Comparison of ENCODE assay signal across 22 cellular contexts in the genomic region with DNA sequence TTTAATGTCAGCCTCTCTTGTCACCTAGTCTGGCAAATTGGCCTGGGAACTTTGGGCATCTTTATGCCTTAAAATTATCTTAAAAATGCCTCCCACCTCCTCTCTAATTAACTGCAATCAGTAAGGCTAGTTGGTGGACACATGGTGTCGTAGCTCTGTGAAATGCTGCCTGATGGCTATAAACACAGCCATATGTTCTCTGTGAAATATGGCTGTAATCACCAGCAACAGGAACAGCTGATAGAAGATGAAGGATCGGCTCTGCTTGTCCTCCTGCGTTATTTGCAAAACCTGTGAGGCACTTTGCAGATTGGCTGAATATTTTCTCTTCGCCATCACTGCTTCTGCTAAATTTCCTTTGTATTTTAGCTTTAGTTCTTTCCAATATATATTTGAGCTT.
"Had no signal": no experiment of that assay in that cellular context is flagged by ENCODE, and none has a peak within 500 bp of the region (broad histone marks: within the 10 kb centered on the region; RNA-seq: fewer than 3 reads in every experiment).

No MANE protein-coding gene starts in this region.

- H3K4me3 Mint-ChIP-seq: activated CD8-positive, alpha-beta T cell treated with anti-CD3 and anti-CD28 coated beads, Interleukin-2, amount 10 ng/mL, durations not matched to agents 7 days and 5 days; activated naive CD4-positive, alpha-beta T cell treated with anti-CD3 and anti-CD28 coated beads, Interleukin-2, amount 50 U/mL, for 24 hours; activated T-helper 1 cell treated with anti-CD3 and anti-CD28 coated beads, Interleukin-12 subunit alpha, Interleukin-12 subunit beta, Interleukin-2, Interleukin-4 antibody, amounts not matched to agents 30 ng/mL and 10 ng/mL and 1 ng/mL, durations not matched to agents 14 hours and 24 hours and 36 hours; naive B cell; neural crest cell; stimulated activated naive B cell treated with anti-CD40 and anti-IgM and Interleukin-4, amounts not matched to agents 10 μg/mL and 1 μg/mL and 100 μg/mL, for 72 hours had no signal

- H3K27me3 Mint-ChIP-seq: activated naive CD4-positive, alpha-beta T cell treated with anti-CD3 and anti-CD28 coated beads, Interleukin-2, amount 50 U/mL, for 24 hours; naive B cell; progenitor cell of endocrine pancreas; stimulated activated naive B cell treated with anti-CD40 and anti-IgM and Interleukin-4, amounts not matched to agents 10 μg/mL and 1 μg/mL and 100 μg/mL, for 72 hours had no signal

- DNase-seq: activated CD4-positive, alpha-beta T cell treated with anti-CD3 and anti-CD28 coated beads for 1 hour; activated CD4-positive, alpha-beta T cell treated with anti-CD3 and anti-CD28 coated beads, Interleukin-2, amount 50 U/mL, for 1 hour; activated CD8-positive, alpha-beta T cell treated with anti-CD3 and anti-CD28 coated beads, Interleukin-2, amount 10 ng/mL, durations not matched to agents 7 days and 5 days; activated gamma-delta T cell; body of pancreas; effector memory CD4-positive, alpha-beta T cell; foreskin melanocyte; islet precursor cell; left cardiac atrium; lower lobe of right lung; naive B cell; retina; sigmoid colon; stimulated activated CD4-positive, alpha-beta T cell treated with anti-CD3 and anti-CD28 coated beads, Interleukin-2, amount 100 ng/mL, for 48 hours; stimulated activated CD8-positive, alpha-beta memory T cell treated with anti-CD3 and anti-CD28 coated beads, Interleukin-4, amount 100 ng/mL, for 48 hours; stimulated activated naive B cell treated with anti-CD40 and anti-IgM and Interleukin-4, amounts not matched to agents 10 μg/mL and 1 μg/mL and 100 μg/mL, for 72 hours; trophoblast cell had no signal

- H3K27ac Mint-ChIP-seq: activated CD8-positive, alpha-beta T cell treated with anti-CD3 and anti-CD28 coated beads, Interleukin-2, amount 10 ng/mL, durations not matched to agents 7 days and 5 days; activated naive CD4-positive, alpha-beta T cell treated with anti-CD3 and anti-CD28 coated beads, Interleukin-2, amount 50 U/mL, for 24 hours; activated T-helper 1 cell treated with anti-CD3 and anti-CD28 coated beads, Interleukin-12 subunit alpha, Interleukin-12 subunit beta, Interleukin-2, Interleukin-4 antibody, amounts not matched to agents 30 ng/mL and 10 ng/mL and 1 ng/mL, durations not matched to agents 14 hours and 24 hours and 36 hours; naive B cell; progenitor cell of endocrine pancreas; stimulated activated naive B cell treated with anti-CD40 and anti-IgM and Interleukin-4, amounts not matched to agents 10 μg/mL and 1 μg/mL and 100 μg/mL, for 72 hours had no signal

- H3K36me3 Mint-ChIP-seq: activated naive CD4-positive, alpha-beta T cell treated with anti-CD3 and anti-CD28 coated beads, Interleukin-2, amount 50 U/mL, for 24 hours; naive B cell; stimulated activated naive B cell treated with anti-CD40 and anti-IgM and Interleukin-4, amounts not matched to agents 10 μg/mL and 1 μg/mL and 100 μg/mL, for 72 hours had no signal

- ATAC-seq: activated CD8-positive, alpha-beta T cell treated with anti-CD3 and anti-CD28 coated beads, Interleukin-2, amount 10 ng/mL, durations not matched to agents 7 days and 5 days; body of pancreas; esophagus mucosa; left cardiac atrium; lower lobe of right lung; stimulated activated naive B cell treated with anti-CD40 and anti-IgM and Interleukin-4, amounts not matched to agents 10 μg/mL and 1 μg/mL and 100 μg/mL, for 72 hours had no signal

- H3K4me1 Mint-ChIP-seq: activated naive CD4-positive, alpha-beta T cell treated with anti-CD3 and anti-CD28 coated beads, Interleukin-2, amount 50 U/mL, for 24 hours; naive B cell; stimulated activated naive B cell treated with anti-CD40 and anti-IgM and Interleukin-4, amounts not matched to agents 10 μg/mL and 1 μg/mL and 100 μg/mL, for 72 hours had no signal
